ENCODE assay signal across 14 cellular contexts in genomic region chr11:69764918-69765317, GRCh38. TPM values are rescaled to one million over a fixed set of nuclear protein-coding genes. Genes with fewer than 3 reads are reported as not detected.
"Had no signal": no experiment of that assay in that cellular context is flagged by ENCODE, and none has a peak within 500 bp of the region (broad histone marks: within the 10 kb centered on the region; RNA-seq: fewer than 3 reads in every experiment).

No MANE protein-coding gene starts in this region.

RNA-seq across cellular contexts. Expression of gene FGF4, which starts 10.2 kb away (rescaled TPM):
- total RNA-seq: activated B cell treated with CpG ODN at 0.5 μM for 24 hours; activated CD4-positive, alpha-beta memory T cell treated with anti-CD3 and anti-CD28 coated beads for 36 hours; activated CD4-positive, alpha-beta memory T cell treated with anti-CD3 and anti-CD28 coated beads, Interleukin-2, amount 10 ng/mL, durations not matched to agents 7 days and 5 days; activated CD4-positive, alpha-beta T cell treated with anti-CD3 and anti-CD28 coated beads for 36 hours; activated CD4-positive, alpha-beta T cell treated with anti-CD3 and anti-CD28 coated beads, Interleukin-2, amount 10 ng/mL, durations not matched to agents 24 days and 14 days; activated CD4-positive, alpha-beta T cell treated with anti-CD3 and anti-CD28 coated beads, Interleukin-2, amount 10 ng/mL, durations not matched to agents 7 days and 5 days; activated CD8-positive, alpha-beta memory T cell treated with anti-CD3 and anti-CD28 coated beads for 36 hours; activated CD8-positive, alpha-beta memory T cell treated with anti-CD3 and anti-CD28 coated beads, Interleukin-2, amount 10 ng/mL, durations not matched to agents 7 days and 5 days; activated CD8-positive, alpha-beta T cell treated with anti-CD3 and anti-CD28 coated beads for 36 hours; activated CD8-positive, alpha-beta T cell treated with anti-CD3 and anti-CD28 coated beads, Interleukin-2, amount 10 ng/mL, durations not matched to agents 7 days and 5 days; T-cell; T-helper 1 cell treated with Interleukin-12 subunit alpha and Interleukin-12 subunit beta and Interleukin-4 antibody, amounts not matched to agents 30 ng/mL and 1 ng/mL, for 36 hours; T-helper 17 cell; T-helper 2 cell treated with Interferon-gamma antibody and Interleukin-4, amounts not matched to agents 100 ng/mL and 5 ng/mL, for 36 hours had no signal

RNA-seq across cellular contexts. Expression of gene FGF3, which starts 54.3 kb away (rescaled TPM):
- total RNA-seq: activated B cell treated with CpG ODN at 0.5 μM for 24 hours; activated CD4-positive, alpha-beta memory T cell treated with anti-CD3 and anti-CD28 coated beads for 36 hours; activated CD4-positive, alpha-beta memory T cell treated with anti-CD3 and anti-CD28 coated beads, Interleukin-2, amount 10 ng/mL, durations not matched to agents 7 days and 5 days; activated CD4-positive, alpha-beta T cell treated with anti-CD3 and anti-CD28 coated beads for 36 hours; activated CD4-positive, alpha-beta T cell treated with anti-CD3 and anti-CD28 coated beads, Interleukin-2, amount 10 ng/mL, durations not matched to agents 24 days and 14 days; activated CD4-positive, alpha-beta T cell treated with anti-CD3 and anti-CD28 coated beads, Interleukin-2, amount 10 ng/mL, durations not matched to agents 7 days and 5 days; activated CD8-positive, alpha-beta memory T cell treated with anti-CD3 and anti-CD28 coated beads for 36 hours; activated CD8-positive, alpha-beta memory T cell treated with anti-CD3 and anti-CD28 coated beads, Interleukin-2, amount 10 ng/mL, durations not matched to agents 7 days and 5 days; activated CD8-positive, alpha-beta T cell treated with anti-CD3 and anti-CD28 coated beads for 36 hours; activated CD8-positive, alpha-beta T cell treated with anti-CD3 and anti-CD28 coated beads, Interleukin-2, amount 10 ng/mL, durations not matched to agents 7 days and 5 days; T-cell; T-helper 1 cell treated with Interleukin-12 subunit alpha and Interleukin-12 subunit beta and Interleukin-4 antibody, amounts not matched to agents 30 ng/mL and 1 ng/mL, for 36 hours; T-helper 17 cell; T-helper 2 cell treated with Interferon-gamma antibody and Interleukin-4, amounts not matched to agents 100 ng/mL and 5 ng/mL, for 36 hours had no signal
